Comparison of ENCODE assay signal across 16 cellular contexts in the genomic region with DNA sequence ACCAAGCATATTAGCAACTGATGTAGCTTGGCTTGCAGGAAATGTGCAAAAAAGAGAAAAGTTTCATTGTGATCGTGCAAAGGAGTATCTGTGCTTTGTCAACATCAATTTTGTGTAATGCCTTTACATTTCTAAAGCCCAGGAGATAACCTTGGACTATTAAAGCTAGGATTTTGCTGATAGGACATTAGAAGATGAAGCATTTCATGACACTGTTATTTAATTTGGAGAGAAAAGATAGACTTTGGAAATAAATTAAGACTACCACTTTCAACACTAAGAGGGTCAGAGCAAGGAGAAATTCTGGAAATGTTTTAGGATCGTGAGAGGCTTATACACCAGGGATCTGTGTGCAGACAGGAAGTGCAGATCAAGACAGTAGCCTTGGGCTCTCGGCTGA.
"Had no signal": no experiment of that assay in that cellular context is flagged by ENCODE, and none has a peak within 500 bp of the region (broad histone marks: within the 10 kb centered on the region; RNA-seq: fewer than 3 reads in every experiment).

No MANE protein-coding gene starts in this region.

- DNase-seq: activated naive CD4-positive, alpha-beta T cell; activated naive CD8-positive, alpha-beta T cell treated with anti-CD3 and anti-CD28 coated beads, Interleukin-2, amount 10 ng/mL, durations not matched to agents 7 days and 5 days; activated T-cell treated with anti-CD3 and anti-CD28 coated beads for 4 hours; aorta; erythroblast; hippocampal formation; left ventricle myocardium inferior; natural killer cell; psoas muscle; right lobe of liver; spleen; upper lobe of left lung had no signal

- H3K27me3 ChIP-seq: right lobe of liver, suprapubic skin, upper lobe of left lung had no signal

- H3K27ac Mint-ChIP-seq: activated naive CD8-positive, alpha-beta T cell treated with anti-CD3 and anti-CD28 coated beads, Interleukin-2, amount 10 ng/mL, durations not matched to agents 7 days and 5 days; natural killer cell; stimulated activated naive CD8-positive, alpha-beta T cell treated with anti-CD3 and anti-CD28 coated beads, Interleukin-15, Interleukin-2, amounts not matched to agents 100 ng/mL and 50 ng/mL, for 24 hours; T-helper 2 cell treated with Interferon-gamma antibody and Interleukin-4, amounts not matched to agents 5 μg/mL and 100 μg/mL, for 36 hours had no signal

- H3K4me1 ChIP-seq: left ventricle myocardium inferior, psoas muscle, right lobe of liver, spleen, suprapubic skin, upper lobe of left lung had no signal

- H3K9me3 ChIP-seq: left ventricle myocardium inferior, psoas muscle, right lobe of liver, spleen, suprapubic skin, upper lobe of left lung had no signal

- H3K27me3 Mint-ChIP-seq: stimulated activated naive CD8-positive, alpha-beta T cell treated with anti-CD3 and anti-CD28 coated beads, Interleukin-15, Interleukin-2, amounts not matched to agents 100 ng/mL and 50 ng/mL, for 24 hours had no signal

- H3K4me3 ChIP-seq: left ventricle myocardium inferior, psoas muscle, right lobe of liver, spleen, suprapubic skin, upper lobe of left lung had no signal

- H3K9me3 Mint-ChIP-seq: activated naive CD8-positive, alpha-beta T cell treated with anti-CD3 and anti-CD28 coated beads, Interleukin-2, amount 10 ng/mL, durations not matched to agents 7 days and 5 days; natural killer cell; T-helper 2 cell treated with Interferon-gamma antibody and Interleukin-4, amounts not matched to agents 5 μg/mL and 100 μg/mL, for 36 hours had no signal

- H3K4me1 Mint-ChIP-seq: activated naive CD8-positive, alpha-beta T cell treated with anti-CD3 and anti-CD28 coated beads, Interleukin-2, amount 10 ng/mL, durations not matched to agents 7 days and 5 days; natural killer cell had no signal

- H3K36me3 ChIP-seq: left ventricle myocardium inferior, right lobe of liver, spleen, suprapubic skin, upper lobe of left lung had no signal

- H3K36me3 Mint-ChIP-seq: activated naive CD8-positive, alpha-beta T cell treated with anti-CD3 and anti-CD28 coated beads, Interleukin-2, amount 10 ng/mL, durations not matched to agents 7 days and 5 days; natural killer cell had no signal

- H3K4me3 Mint-ChIP-seq: activated naive CD8-positive, alpha-beta T cell treated with anti-CD3 and anti-CD28 coated beads, Interleukin-2, amount 10 ng/mL, durations not matched to agents 7 days and 5 days; natural killer cell; stimulated activated naive CD8-positive, alpha-beta T cell treated with anti-CD3 and anti-CD28 coated beads, Interleukin-15, Interleukin-2, amounts not matched to agents 100 ng/mL and 50 ng/mL, for 24 hours; T-helper 2 cell treated with Interferon-gamma antibody and Interleukin-4, amounts not matched to agents 5 μg/mL and 100 μg/mL, for 36 hours had no signal

- H3K27ac ChIP-seq: left ventricle myocardium inferior, psoas muscle, right lobe of liver, spleen, suprapubic skin, upper lobe of left lung had no signal

- ATAC-seq: activated CD4-positive, CD25-positive, alpha-beta regulatory T cell treated with anti-CD3 and anti-CD28 coated beads, Interleukin-2, amount 50 U/mL, for 24 hours; natural killer cell; psoas muscle; right lobe of liver had no signal
